Comparison of ENCODE assay signal across 24 cellular contexts in the genomic region with DNA sequence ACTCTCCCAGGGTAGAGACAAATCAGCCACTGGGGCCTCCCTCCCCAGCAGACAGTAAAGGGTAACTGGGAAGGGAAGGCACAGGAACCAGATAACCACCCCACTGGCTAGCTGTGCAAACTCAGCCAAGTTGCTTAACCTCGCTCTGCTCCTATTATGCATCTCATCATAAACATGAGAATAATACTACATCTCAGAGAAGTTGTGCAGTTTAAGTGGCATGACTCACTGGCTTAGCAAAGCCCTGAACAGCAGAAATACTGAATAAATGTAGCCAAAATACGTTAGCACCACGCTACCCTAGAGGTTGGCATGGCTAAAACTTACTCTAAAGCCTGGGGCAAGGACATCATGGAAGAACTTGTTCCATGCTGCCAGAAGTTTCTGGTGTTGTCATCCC.
"Had no signal": no experiment of that assay in that cellular context is flagged by ENCODE, and none has a peak within 500 bp of the region (broad histone marks: within the 10 kb centered on the region; RNA-seq: fewer than 3 reads in every experiment).

No MANE protein-coding gene starts in this region.

- ATAC-seq: activated CD8-positive, alpha-beta T cell treated with anti-CD3 and anti-CD28 coated beads, Interleukin-2, amount 10 ng/mL, durations not matched to agents 7 days and 5 days; activated naive CD4-positive, alpha-beta T cell treated with anti-CD3 and anti-CD28 coated beads, Interleukin-2, amount 50 U/mL, for 72 hours; activated T-cell treated with anti-CD3 and anti-CD28 coated beads, Interleukin-2, amount 50 U/mL, for 72 hours; mucosa of descending colon; naive thymus-derived CD4-positive, alpha-beta T cell; stimulated activated naive CD8-positive, alpha-beta T cell treated with anti-CD3 and anti-CD28 coated beads, Interleukin-15, Interleukin-2, amounts not matched to agents 100 U/mL and 50 U/mL, for 24 hours had no signal

- H3K36me3 ChIP-seq: left ventricle myocardium inferior, neutrophil, suprapubic skin had no signal

- H3K4me3 Mint-ChIP-seq: activated CD8-positive, alpha-beta T cell treated with anti-CD3 and anti-CD28 coated beads, Interleukin-2, amount 10 ng/mL, durations not matched to agents 7 days and 5 days; activated T-cell treated with anti-CD3 and anti-CD28 coated beads, Interleukin-2, amount 50 U/mL, for 72 hours; brain; dendritic cell treated with granulocyte-macrophage colony-stimulating factor and Interleukin-4, amounts not matched to agents 40 ng/mL and 50 ng/mL, for 4 days; naive thymus-derived CD4-positive, alpha-beta T cell; type B pancreatic cell; WTC11 had no signal

- H3K9me3 ChIP-seq: left ventricle myocardium inferior, mucosa of descending colon, neutrophil, suprapubic skin had no signal

- H3K27me3 Mint-ChIP-seq: brain; dendritic cell treated with granulocyte-macrophage colony-stimulating factor and Interleukin-4, amounts not matched to agents 40 ng/mL and 50 ng/mL, for 4 days; naive thymus-derived CD4-positive, alpha-beta T cell; type B pancreatic cell had no signal

- DNase-seq: activated CD4-positive, alpha-beta T cell treated with anti-CD3 and anti-CD28 coated beads for 4 hours; activated CD8-positive, alpha-beta memory T cell treated with anti-CD3 and anti-CD28 coated beads, Interleukin-2, amount 50 U/mL, for 4 hours; activated CD8-positive, alpha-beta T cell treated with anti-CD3 and anti-CD28 coated beads, Interleukin-2, amount 10 ng/mL, durations not matched to agents 7 days and 5 days; activated gamma-delta T cell; activated T-cell treated with anti-CD3 and anti-CD28 coated beads, Interleukin-2, amount 50 U/mL, for 72 hours; amniotic stem cell; cerebellar nuclear complex; effector memory CD4-positive, alpha-beta T cell; kidney; left ventricle myocardium inferior; mucosa of descending colon; naive thymus-derived CD4-positive, alpha-beta T cell; retina; stimulated activated CD4-positive, alpha-beta T cell treated with anti-CD3 and anti-CD28 coated beads, Interleukin-4, amount 100 ng/mL, for 24 hours; stimulated activated naive CD8-positive, alpha-beta T cell treated with anti-CD3 and anti-CD28 coated beads, Interleukin-15, Interleukin-2, amounts not matched to agents 100 U/mL and 50 U/mL, for 24 hours; T-helper 2 cell had no signal

- H3K27me3 ChIP-seq: neutrophil, suprapubic skin had no signal

- H3K27ac Mint-ChIP-seq: activated CD8-positive, alpha-beta T cell treated with anti-CD3 and anti-CD28 coated beads, Interleukin-2, amount 10 ng/mL, durations not matched to agents 7 days and 5 days; activated naive CD4-positive, alpha-beta T cell treated with anti-CD3 and anti-CD28 coated beads, Interleukin-2, amount 50 U/mL, for 72 hours; activated T-cell treated with anti-CD3 and anti-CD28 coated beads, Interleukin-2, amount 50 U/mL, for 72 hours; dendritic cell treated with granulocyte-macrophage colony-stimulating factor and Interleukin-4, amounts not matched to agents 40 ng/mL and 50 ng/mL, for 4 days; naive thymus-derived CD4-positive, alpha-beta T cell; type B pancreatic cell; WTC11 had no signal

- H3K36me3 Mint-ChIP-seq: brain had no signal

- H3K9me3 Mint-ChIP-seq: dendritic cell treated with granulocyte-macrophage colony-stimulating factor and Interleukin-4, amounts not matched to agents 40 ng/mL and 50 ng/mL, for 4 days had no signal

- H3K4me3 ChIP-seq: left ventricle myocardium inferior, mucosa of descending colon, suprapubic skin had no signal

- H3K27ac ChIP-seq: left ventricle myocardium inferior, neutrophil, suprapubic skin had no signal

- FAIRE-seq: kidney, TTC549 had no signal
